In the genomic region with DNA sequence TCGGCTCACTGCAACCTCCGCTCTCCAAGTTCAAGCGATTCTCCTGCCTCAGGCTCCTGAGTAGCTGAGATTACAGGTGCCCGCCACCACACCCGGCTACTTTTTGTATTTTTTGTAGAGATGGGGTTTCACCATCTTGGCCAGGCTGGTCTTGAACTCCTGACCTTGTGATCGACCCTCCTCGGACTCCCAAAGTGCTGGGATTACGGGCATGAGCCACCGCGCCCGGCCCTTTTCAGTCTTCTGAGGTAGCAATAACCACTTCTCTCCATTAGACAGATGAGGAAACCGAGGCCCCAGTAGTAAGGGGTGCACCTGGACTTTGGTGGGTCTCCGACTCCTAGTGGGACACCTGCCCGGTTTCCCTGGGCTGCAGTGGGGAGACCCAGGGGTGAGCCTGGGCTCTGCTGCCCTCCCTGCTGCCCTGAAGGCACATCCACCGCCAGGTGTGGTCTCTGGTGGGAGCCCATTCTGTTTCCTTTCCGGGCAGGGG, we compare ENCODE assay signal across 11 cellular contexts. TPM values are rescaled to one million over a fixed set of nuclear protein-coding genes. Genes with fewer than 3 reads are reported as not detected.
DNase-seq lines count a peak whose midpoint lies in the region; ATAC-seq and TF ChIP-seq lines count a peak whose summit lies in the region.
"Not testable (repeated sequence)": the region's sequence is repeated elsewhere in the genome, so short reads cannot be mapped to it uniquely, and the experiment has no call there.
"Had no signal": no experiment of that assay in that cellular context is flagged by ENCODE, and none has a peak within 500 bp of the region (broad histone marks: within the 10 kb centered on the region; RNA-seq: fewer than 3 reads in every experiment).

No MANE protein-coding gene starts in this region.

- not testable (repeated sequence) for ATAC-seq in activated CD8-positive, alpha-beta T cell treated with anti-CD3 and anti-CD28 coated beads for 36 hours; lower lobe of right lung

- H3K4me3 ChIP-seq in AG10803 (ENCODE audit: low read length) (peak overlapping the region; percentile 63), cardiac fibroblast (replicated peaks in 1 of 2; ENCODE audit: low read depth in 2 of 2, low read length in 2 of 2) (peak overlapping the region; percentile 39 to 48), foreskin fibroblast (ENCODE audit: low read depth in 1 of 2, low read length in 2 of 2) (peak overlapping the region; percentile 45 to 58), lower lobe of right lung (peak overlapping the region; percentile 45), stomach smooth muscle (ENCODE audit: low read length in 2 of 2) (peak overlapping the region; percentile 79 to 82)
- not testable (repeated sequence) for H3K4me3 ChIP-seq in HL-60 (replicated peaks; ENCODE audit: insufficient read depth, low read length); parathyroid adenoma (ENCODE audit: low read depth, low read length)

- TF ChIP-seq CTCF in AG10803 (conservative IDR thresholded peaks at IDR 0.05; ENCODE audit: low read length); HL-60 (IDR thresholded peaks at IDR 0.05; ENCODE audit: insufficient read depth, low read length); activated CD8-positive, alpha-beta T cell treated with anti-CD3 and anti-CD28 coated beads for 36 hours (IDR thresholded peaks at IDR 0.05); cardiac fibroblast (IDR thresholded peaks at IDR 0.05; ENCODE audit: low read depth, low read length); foreskin fibroblast (IDR thresholded peaks at IDR 0.05; ENCODE audit: low read depth, low read length); lower lobe of right lung (IDR thresholded peaks at IDR 0.05); parathyroid adenoma (IDR thresholded peaks at IDR 0.05): not testable (repeated sequence)

- peak overlapping the region; percentile 53 for H3K27ac ChIP-seq in HL-60 (replicated peaks)
- not testable (repeated sequence) for H3K27ac ChIP-seq in lower lobe of right lung; parathyroid adenoma; stomach smooth muscle (ENCODE audit: low read length)

- H3K27me3 ChIP-seq in HL-60 (ENCODE audit: insufficient read depth, poor library complexity, severe bottlenecking); lower lobe of right lung (ENCODE audit: low read depth); parathyroid adenoma (ENCODE audit: control insufficient read depth, insufficient read depth, low read length); stomach smooth muscle (ENCODE audit: control insufficient read depth in 1 of 2, insufficient read depth in 2 of 2, low read length in 2 of 2): not testable (repeated sequence)

- not testable (repeated sequence) for H3K9me3 ChIP-seq in lower lobe of right lung; parathyroid adenoma (ENCODE audit: control insufficient read depth, low read length); stomach smooth muscle (ENCODE audit: control insufficient read depth in 2 of 2, low read length in 2 of 2)

- H2AFZ ChIP-seq in parathyroid adenoma = peak overlapping the region; percentile 74

- peak overlapping the region; percentile 27 for H3K4me3 Mint-ChIP-seq in activated CD8-positive, alpha-beta T cell treated with anti-CD3 and anti-CD28 coated beads for 36 hours

- not testable (repeated sequence) for H3K9me3 Mint-ChIP-seq in activated CD8-positive, alpha-beta T cell treated with anti-CD3 and anti-CD28 coated beads for 36 hours

- peaks cover 14% of the 10 kb centered on the region for H3K27me3 Mint-ChIP-seq in activated CD8-positive, alpha-beta T cell treated with anti-CD3 and anti-CD28 coated beads for 36 hours

- CTCF ChIA-PET in activated CD8-positive, alpha-beta T cell treated with anti-CD3 and anti-CD28 coated beads for 36 hours (lab: Charles Lee) = interaction anchor here (1.7 kb wide), 1 partner anchor 16 kb away, joined by 4 read pairs; no protein-coding TSS in a partner anchor

- DNase-seq in AG10803 (ENCODE audit: low read depth); HL-60 (ENCODE audit: low read depth in 1 of 2, low spot score in 1 of 2); activated CD8-positive, alpha-beta T cell treated with anti-CD3 and anti-CD28 coated beads for 36 hours; cardiac fibroblast (ENCODE audit: low read depth in 2 of 2); foreskin fibroblast; lower lobe of right lung: not testable (repeated sequence)

- not testable (repeated sequence) for H3K36me3 ChIP-seq in lower lobe of right lung; parathyroid adenoma (ENCODE audit: control insufficient read depth, insufficient read depth, low read length); stomach smooth muscle (ENCODE audit: control insufficient read depth in 2 of 2, insufficient read depth in 2 of 2, low read length in 2 of 2)

- not testable (repeated sequence) for H3K27ac Mint-ChIP-seq in activated CD8-positive, alpha-beta T cell treated with anti-CD3 and anti-CD28 coated beads for 36 hours

- H3K36me3 Mint-ChIP-seq in activated CD8-positive, alpha-beta T cell treated with anti-CD3 and anti-CD28 coated beads for 36 hours (ENCODE audit: low read depth) = not testable (repeated sequence)

- POLR2A ChIA-PET in activated CD8-positive, alpha-beta T cell treated with anti-CD3 and anti-CD28 coated beads for 36 hours (lab: Charles Lee) = not testable (repeated sequence)

- not testable (repeated sequence) for H3K9ac ChIP-seq in parathyroid adenoma
- peak overlapping the region; percentile 57 to 66 for H3K9ac ChIP-seq in stomach smooth muscle (ENCODE audit: low read length in 2 of 2)

- H3K4me1 Mint-ChIP-seq in activated CD8-positive, alpha-beta T cell treated with anti-CD3 and anti-CD28 coated beads for 36 hours (ENCODE audit: low read depth) = peaks cover 28% of the 10 kb centered on the region

- intact Hi-C loops in activated CD8-positive, alpha-beta T cell treated with anti-CD3 and anti-CD28 coated beads for 36 hours (cut with micrococcal nuclease); lower lobe of right lung (cut with DNase I): not testable (repeated sequence)

- H3K4me2 ChIP-seq in parathyroid adenoma (ENCODE audit: low read length) = peak overlapping the region; percentile 58

- H3K79me2 ChIP-seq in parathyroid adenoma = not testable (repeated sequence)

- H3K4me1 ChIP-seq in lower lobe of right lung (peaks cover 25% of the 10 kb centered on the region), stomach smooth muscle (ENCODE audit: control insufficient read depth, insufficient read depth, low read length) (peaks cover 37% of the 10 kb centered on the region)
- not testable (repeated sequence) for H3K4me1 ChIP-seq in parathyroid adenoma

RNA-seq across cellular contexts. Expression of gene OSBPL5, which starts 3.7 kb away (rescaled TPM):
- total RNA-seq in activated CD8-positive, alpha-beta T cell treated with anti-CD3 and anti-CD28 coated beads for 36 hours = 1 to 10 TPM; 4.8 to 5.9 TPM
- total RNA-seq in lower lobe of right lung = 46.2 TPM

RNA-seq across cellular contexts. Expression of gene MRGPRG, which starts 49.8 kb away (rescaled TPM):
- total RNA-seq in activated CD8-positive, alpha-beta T cell treated with anti-CD3 and anti-CD28 coated beads for 36 hours = not detected
- not detected for total RNA-seq in lower lobe of right lung
- total RNA-seq: mesothelial cell of epicardium, osteocyte, spleen had no signal
